ENCODE assay signal across 25 cellular contexts in the genomic region with DNA sequence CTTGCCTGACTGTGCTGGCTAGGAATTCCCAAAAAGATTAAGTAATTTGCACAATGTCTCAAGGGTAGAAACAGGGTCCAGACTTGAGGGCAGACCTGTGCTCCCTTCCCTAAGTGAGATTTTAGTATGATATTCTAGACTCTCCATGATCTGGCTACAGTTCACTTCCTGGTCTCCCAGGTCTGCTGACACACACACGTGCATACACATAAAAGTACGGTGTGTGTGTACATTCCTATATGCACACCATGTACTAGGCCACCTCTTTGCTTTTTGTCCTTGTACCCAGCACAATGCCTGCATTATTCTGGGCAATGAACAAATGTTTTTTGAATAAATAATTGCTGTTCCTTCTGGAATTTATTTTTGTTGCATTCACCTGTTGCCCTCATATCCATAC.
"Had no signal": no experiment of that assay in that cellular context is flagged by ENCODE, and none has a peak within 500 bp of the region (broad histone marks: within the 10 kb centered on the region; RNA-seq: fewer than 3 reads in every experiment).

No MANE protein-coding gene starts in this region.

- H3K36me3 ChIP-seq: gastroesophageal sphincter, heart right ventricle, spleen, thyroid gland, vagina had no signal

- H3K27ac ChIP-seq: dorsolateral prefrontal cortex, gastroesophageal sphincter, heart right ventricle, psoas muscle, skin epidermis, spleen, thyroid gland, vagina had no signal

- FAIRE-seq: colon, islet of Langerhans had no signal

- ATAC-seq: gastroesophageal sphincter; heart right ventricle; left lobe of liver; naive thymus-derived CD8-positive, alpha-beta T cell; right cardiac atrium; stimulated activated naive CD8-positive, alpha-beta T cell treated with anti-CD3 and anti-CD28 coated beads, Interleukin-15, amount 100 ng/mL, for 72 hours had no signal

- DNase-seq: dorsolateral prefrontal cortex; effector CD4-positive, alpha-beta T cell; foreskin fibroblast; glutamatergic neuron; heart right ventricle; hippocampal formation; mesenchymal stem cell; naive thymus-derived CD8-positive, alpha-beta T cell; nephron progenitor cell; nucleus accumbens; psoas muscle; right cardiac atrium; spleen; stimulated activated CD4-positive, alpha-beta T cell treated with anti-CD3 and anti-CD28 coated beads, Interleukin-15, amount 100 ng/mL, for 24 hours; stimulated activated CD4-positive, alpha-beta T cell treated with anti-CD3 and anti-CD28 coated beads, Interleukin-2, amount 100 ng/mL, for 48 hours; stimulated activated naive CD4-positive, alpha-beta T cell; stimulated activated naive CD8-positive, alpha-beta T cell treated with anti-CD3 and anti-CD28 coated beads, Interleukin-15, amount 100 ng/mL, for 72 hours; thyroid gland; trophoblast cell had no signal

- H3K9me3 ChIP-seq: gastroesophageal sphincter, heart right ventricle, psoas muscle, spleen, thyroid gland, vagina had no signal

- H3K4me3 ChIP-seq: dorsolateral prefrontal cortex, gastroesophageal sphincter, heart right ventricle, psoas muscle, skin epidermis, spleen, thyroid gland, vagina had no signal

- H3K4me1 ChIP-seq: gastroesophageal sphincter, spleen, vagina had no signal

- H3K27me3 ChIP-seq: dorsolateral prefrontal cortex, gastroesophageal sphincter, heart right ventricle, spleen, thyroid gland, vagina had no signal
